8 cellular contexts compared by ENCODE assay signal in genomic region chr19:8334458-8335342, GRCh38. TPM values are rescaled to one million over a fixed set of nuclear protein-coding genes. Genes with fewer than 3 reads are reported as not detected.
DNase-seq lines count a peak whose midpoint lies in the region; ATAC-seq and TF ChIP-seq lines count a peak whose summit lies in the region.

No MANE protein-coding gene starts in this region.

- DNase-seq in GM12865 (ENCODE audit: low read depth): peak; percentile 77
- DNase-seq in NCI-H2196 treated with DMSO at 0.1 percent for 48 hours (lab: John Stamatoyannopoulos, UW; ENCODE audit: unreplicated experiment): peak; percentile 84
- peak; percentile 75 for DNase-seq in activated naive CD8-positive, alpha-beta T cell treated with anti-CD3 and anti-CD28 coated beads, Interleukin-2, amount 10 ng/mL, durations not matched to agents 7 days and 5 days
- DNase-seq in stimulated activated effector memory CD8-positive, alpha-beta T cell treated with anti-CD3 and anti-CD28 coated beads, Interleukin-12 subunit alpha, Interleukin-12 subunit beta, amount 100 ng/mL, for 72 hours (ENCODE audit: low spot score in 2 of 2): peak; percentile 40 to 64
- no peak for DNase-seq in stimulated activated naive CD4-positive, alpha-beta T cell treated with Interleukin-2 at 50 U/mL for 16 hours (lab: John Stamatoyannopoulos, UW)

- H3K36me3 Mint-ChIP-seq in activated naive CD8-positive, alpha-beta T cell treated with anti-CD3 and anti-CD28 coated beads, Interleukin-2, amount 10 ng/mL, durations not matched to agents 7 days and 5 days: peaks cover 2% of the 10 kb centered on the region
- H3K36me3 Mint-ChIP-seq in stimulated activated effector memory CD8-positive, alpha-beta T cell treated with anti-CD3 and anti-CD28 coated beads, Interleukin-12 subunit alpha, Interleukin-12 subunit beta, amount 100 ng/mL, for 72 hours: no peaks in the 10 kb centered on the region

- no peaks in the 10 kb centered on the region for H3K9me3 ChIP-seq in iPS-15b (ENCODE audit: control insufficient read depth, insufficient read depth, low read length)

- POLR2A ChIA-PET in activated naive CD8-positive, alpha-beta T cell treated with anti-CD3 and anti-CD28 coated beads, Interleukin-2, amount 10 ng/mL, durations not matched to agents 7 days and 5 days (lab: Charles Lee): interaction anchor here (0.6 to 3.4 kb wide), 6 partner anchors 9 to 27 kb away, joined by 3 to 15 read pairs (median 6); partner anchors contain the start of genes KANK3, NDUFA7 and RPS28

- no peak overlapping the region for H3K27ac Mint-ChIP-seq in activated naive CD8-positive, alpha-beta T cell treated with anti-CD3 and anti-CD28 coated beads, Interleukin-2, amount 10 ng/mL, durations not matched to agents 7 days and 5 days
- H3K27ac Mint-ChIP-seq in stimulated activated effector memory CD8-positive, alpha-beta T cell treated with anti-CD3 and anti-CD28 coated beads, Interleukin-12 subunit alpha, Interleukin-12 subunit beta, amount 100 ng/mL, for 72 hours: no peak overlapping the region

- TF ChIP-seq CTCF in GM12865 (IDR thresholded peaks at IDR 0.05; ENCODE audit: insufficient read depth, low read depth, low read length, missing control alignments): no peak

- no peak overlapping the region for H3K27ac ChIP-seq in ACC112 (ENCODE audit: low read depth, low read length)

- peak; percentile 55 for ATAC-seq in activated naive CD8-positive, alpha-beta T cell treated with anti-CD3 and anti-CD28 coated beads, Interleukin-2, amount 10 ng/mL, durations not matched to agents 7 days and 5 days (ENCODE audit: low read depth)
- ATAC-seq in stimulated activated effector memory CD8-positive, alpha-beta T cell treated with anti-CD3 and anti-CD28 coated beads, Interleukin-12 subunit alpha, Interleukin-12 subunit beta, amount 100 ng/mL, for 72 hours: peak; percentile 78
- ATAC-seq in HG02870 (IDR thresholded peaks at IDR 0.05; ENCODE audit: unreplicated experiment): no peak

- H3K36me3 ChIP-seq in ACC112 (ENCODE audit: insufficient read depth, low read length) (no peaks in the 10 kb centered on the region), iPS-15b (ENCODE audit: control insufficient read depth, insufficient read depth, low read length) (no peaks in the 10 kb centered on the region)

- no peaks in the 10 kb centered on the region for H3K9me3 Mint-ChIP-seq in activated naive CD8-positive, alpha-beta T cell treated with anti-CD3 and anti-CD28 coated beads, Interleukin-2, amount 10 ng/mL, durations not matched to agents 7 days and 5 days
- no peaks in the 10 kb centered on the region for H3K9me3 Mint-ChIP-seq in stimulated activated effector memory CD8-positive, alpha-beta T cell treated with anti-CD3 and anti-CD28 coated beads, Interleukin-12 subunit alpha, Interleukin-12 subunit beta, amount 100 ng/mL, for 72 hours

- H3K4me3 Mint-ChIP-seq in activated naive CD8-positive, alpha-beta T cell treated with anti-CD3 and anti-CD28 coated beads, Interleukin-2, amount 10 ng/mL, durations not matched to agents 7 days and 5 days: peak overlapping the region; percentile 13
- peak overlapping the region; percentile 26 for H3K4me3 Mint-ChIP-seq in stimulated activated effector memory CD8-positive, alpha-beta T cell treated with anti-CD3 and anti-CD28 coated beads, Interleukin-12 subunit alpha, Interleukin-12 subunit beta, amount 100 ng/mL, for 72 hours

- H2AFZ ChIP-seq in ACC112 (ENCODE audit: low read length, unreplicated experiment): no peak overlapping the region

- H3K27me3 ChIP-seq in ACC112 (ENCODE audit: insufficient read depth, low read length): peaks cover 27% of the 10 kb centered on the region
- peaks cover 37% of the 10 kb centered on the region for H3K27me3 ChIP-seq in iPS-15b (ENCODE audit: control insufficient read depth, insufficient read depth, low read length)

- no peak overlapping the region for H3K9ac ChIP-seq in iPS-15b (ENCODE audit: low read depth, low read length)

- H3K4me1 ChIP-seq in ACC112 (ENCODE audit: control insufficient read depth, insufficient read depth, low read length, unreplicated experiment) (no peaks in the 10 kb centered on the region), iPS-15b (ENCODE audit: control insufficient read depth, insufficient read depth, low read length) (no peaks in the 10 kb centered on the region)

- H3K79me2 ChIP-seq in ACC112 (ENCODE audit: control insufficient read depth, insufficient read depth, low read length, unreplicated experiment): no peaks in the 10 kb centered on the region

- H3K27me3 Mint-ChIP-seq in activated naive CD8-positive, alpha-beta T cell treated with anti-CD3 and anti-CD28 coated beads, Interleukin-2, amount 10 ng/mL, durations not matched to agents 7 days and 5 days: peaks cover 44% of the 10 kb centered on the region

- H3K4me3 ChIP-seq in ACC112 (ENCODE audit: low read depth, low read length) (peak overlapping the region; percentile 58; the same call in 1 of the 2 replicates), GM12865 (ENCODE audit: low read depth, low read length) (peak overlapping the region; percentile 26; the same call in 1 of the 2 replicates), iPS-15b (ENCODE audit: low read depth, low read length) (peak overlapping the region; percentile 57)

- peaks cover 9% of the 10 kb centered on the region for H3K4me1 Mint-ChIP-seq in activated naive CD8-positive, alpha-beta T cell treated with anti-CD3 and anti-CD28 coated beads, Interleukin-2, amount 10 ng/mL, durations not matched to agents 7 days and 5 days
- no peaks in the 10 kb centered on the region for H3K4me1 Mint-ChIP-seq in stimulated activated effector memory CD8-positive, alpha-beta T cell treated with anti-CD3 and anti-CD28 coated beads, Interleukin-12 subunit alpha, Interleukin-12 subunit beta, amount 100 ng/mL, for 72 hours

RNA-seq across cellular contexts. Expression of gene KANK3, which starts 8.4 kb away (rescaled TPM):
- total RNA-seq in activated naive CD8-positive, alpha-beta T cell treated with anti-CD3 and anti-CD28 coated beads, Interleukin-2, amount 10 ng/mL, durations not matched to agents 7 days and 5 days: 1 to 10 TPM; 4.5 to 4.8 TPM

RNA-seq across cellular contexts. Expression of gene RPS28, which starts 13.4 kb away (rescaled TPM):
- 1,000 to 10,000 TPM; 1,838 to 1,917 TPM for total RNA-seq in activated naive CD8-positive, alpha-beta T cell treated with anti-CD3 and anti-CD28 coated beads, Interleukin-2, amount 10 ng/mL, durations not matched to agents 7 days and 5 days

RNA-seq across cellular contexts. Expression of gene NDUFA7, which starts 13.5 kb away (rescaled TPM):
- total RNA-seq in activated naive CD8-positive, alpha-beta T cell treated with anti-CD3 and anti-CD28 coated beads, Interleukin-2, amount 10 ng/mL, durations not matched to agents 7 days and 5 days: 10 to 100 TPM; 53.8 to 59.0 TPM

RNA-seq across cellular contexts. Expression of gene CD320, which starts 26.5 kb away (rescaled TPM):
- 10 to 100 TPM; 36.1 to 38.4 TPM for total RNA-seq in activated naive CD8-positive, alpha-beta T cell treated with anti-CD3 and anti-CD28 coated beads, Interleukin-2, amount 10 ng/mL, durations not matched to agents 7 days and 5 days

RNA-seq across cellular contexts. Expression of gene ANGPTL4, which starts 29.3 kb away (rescaled TPM):
- under 1 TPM in 1 of 2 experiments, not detected in 1; 0.64 TPM for total RNA-seq in activated naive CD8-positive, alpha-beta T cell treated with anti-CD3 and anti-CD28 coated beads, Interleukin-2, amount 10 ng/mL, durations not matched to agents 7 days and 5 days
